ENCODE assay signal across 8 cellular contexts in the genomic region with DNA sequence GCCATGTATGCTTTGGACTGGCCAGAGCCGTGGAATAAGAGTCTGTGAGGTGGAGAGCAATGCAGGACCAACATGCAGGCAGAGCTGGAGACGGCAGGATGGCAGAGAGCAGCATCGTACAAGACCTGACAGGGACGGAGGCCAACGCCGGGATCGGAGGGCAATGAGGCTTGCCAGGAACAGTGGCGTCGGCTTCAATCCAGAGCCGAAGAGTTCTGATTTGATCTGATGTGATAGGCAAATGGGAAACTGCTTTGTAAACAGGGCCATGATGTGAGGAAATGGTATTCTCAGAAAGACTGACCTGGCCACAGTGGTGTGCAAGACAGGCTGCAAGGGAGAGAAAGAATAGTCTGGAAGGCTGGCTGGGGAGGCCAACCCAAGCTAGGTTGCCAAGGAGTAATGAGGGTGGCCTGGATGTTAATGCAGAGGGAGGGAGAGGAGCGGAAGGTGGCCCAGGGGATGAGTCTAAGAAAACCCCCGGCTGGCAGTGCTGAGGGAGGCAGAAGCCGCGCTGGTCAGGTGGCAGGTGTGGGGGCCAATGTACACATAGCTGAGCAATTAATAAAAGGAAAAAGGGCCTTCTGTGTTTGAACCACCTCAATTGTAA. TPM values are rescaled to one million over a fixed set of nuclear protein-coding genes. Genes with fewer than 3 reads are reported as not detected.
A peak's percentile ranks its signal among the peaks of the same experiment; 100 is the strongest.
DNase-seq lines count a peak whose midpoint lies in the region; TF ChIP-seq lines count a peak whose summit lies in the region.

No MANE protein-coding gene starts in this region.

- no peaks in the 10 kb centered on the region for H3K9me3 Mint-ChIP-seq in MCF 10A (ENCODE audit: unreplicated experiment)

- 68% methylated on average over 14 of the region's 14 CpGs for WGBS in esophagus muscularis mucosa
- 48% methylated on average over 14 of the region's 14 CpGs for WGBS in suprapubic skin

- TF ChIP-seq CTCF in breast epithelium (IDR thresholded peaks at IDR 0.05) (no peak), MCF 10A (IDR thresholded peaks at IDR 0.05; ENCODE audit: unreplicated experiment) (no peak), esophagus muscularis mucosa (IDR thresholded peaks at IDR 0.05) (no peak), suprapubic skin (IDR thresholded peaks at IDR 0.05) (no peak)

- DNase-seq in breast epithelium (ENCODE audit: low spot score in 2 of 2) (no peak), MCF 10A (ENCODE audit: unreplicated experiment) (no peak), esophagus muscularis mucosa (ENCODE audit: extremely low spot score) (no peak), suprapubic skin (ENCODE audit: low spot score in 2 of 2) (no peak), Ammon's horn (ENCODE audit: low spot score) (no peak), NCI-H345 treated with DMSO at 0.1 percent for 48 hours (lab: John Stamatoyannopoulos, UW; ENCODE audit: unreplicated experiment) (no peak)
- no peak for DNase-seq in Jurkat, Clone E6-1 (ENCODE audit: low read depth, low spot score)
- DNase-seq in activated CD4-positive, alpha-beta T cell treated with anti-CD3 and anti-CD28 coated beads, Interleukin-2, amount 50 U/mL, for 1 hour: no peak

- H3K4me1 Mint-ChIP-seq in MCF 10A (ENCODE audit: insufficient read depth, unreplicated experiment): peaks cover 5% of the 10 kb centered on the region

- no peak for TF ChIP-seq EP300 in esophagus muscularis mucosa (IDR thresholded peaks at IDR 0.05)
- TF ChIP-seq EP300 in suprapubic skin (IDR thresholded peaks at IDR 0.05): no peak

- no TSS peak for BruUV-seq in MCF 10A (replicated peaks; lab: Mats Ljungman, UMichigan)

- no peaks in the 10 kb centered on the region for H3K27me3 Mint-ChIP-seq in MCF 10A (ENCODE audit: insufficient read depth, unreplicated experiment)

- H3K4me3 Mint-ChIP-seq in MCF 10A (ENCODE audit: unreplicated experiment): no peak overlapping the region

- peaks cover 6% of the 10 kb centered on the region for H3K36me3 Mint-ChIP-seq in MCF 10A (ENCODE audit: insufficient read depth, unreplicated experiment)

- no peaks in the 10 kb centered on the region for H3K9me3 ChIP-seq in breast epithelium
- H3K9me3 ChIP-seq in esophagus muscularis mucosa: no peaks in the 10 kb centered on the region
- no peaks in the 10 kb centered on the region for H3K9me3 ChIP-seq in suprapubic skin

- no peaks in the 10 kb centered on the region for H3K36me3 ChIP-seq in breast epithelium
- peaks cover 0 to 33% (median 4%) of the 10 kb centered on the region in 4 donors for H3K36me3 ChIP-seq in esophagus muscularis mucosa
- H3K36me3 ChIP-seq in suprapubic skin: no peaks in the 10 kb centered on the region

- POLR2A ChIA-PET in MCF 10A (lab: Yijun Ruan, JAX): no interaction called here

- TF ChIP-seq POLR2A in breast epithelium (IDR thresholded peaks at IDR 0.05): no peak
- no peak for TF ChIP-seq POLR2A in esophagus muscularis mucosa (IDR thresholded peaks at IDR 0.05; ENCODE audit: low read depth)
- TF ChIP-seq POLR2A in suprapubic skin (IDR thresholded peaks at IDR 0.05): no peak

- intact Hi-C loops in breast epithelium (cut with DNase I; ENCODE audit: low total_unique reads): no loop called here
- intact Hi-C loops in MCF 10A (cut with micrococcal nuclease): no loop called here
- intact Hi-C loops in esophagus muscularis mucosa (cut with DNase I): no loop called here

- H3K4me1 ChIP-seq in breast epithelium (peaks cover 0 to 9% of the 10 kb centered on the region in 2 donors), esophagus muscularis mucosa (peaks cover 0 to 24% (median 12%) of the 10 kb centered on the region in 4 donors), suprapubic skin (peaks cover 37% of the 10 kb centered on the region)

- H3K27ac ChIP-seq in breast epithelium (peak overlapping the region; percentile 85 to 92), esophagus muscularis mucosa (replicated peaks in 1 of 4) (peak overlapping the region; percentile 62 to 69 (median 66)), suprapubic skin (peak overlapping the region; percentile 69)

- no peaks in the 10 kb centered on the region for H3K27me3 ChIP-seq in breast epithelium
- no peaks in the 10 kb centered on the region for H3K27me3 ChIP-seq in esophagus muscularis mucosa
- H3K27me3 ChIP-seq in suprapubic skin: no peaks in the 10 kb centered on the region

- CTCF ChIA-PET in MCF 10A (lab: Yijun Ruan, JAX): interaction anchor here (0.9 to 1.2 kb wide), 2 partner anchors 11 to 75 kb away, joined by 3 read pairs; no protein-coding TSS in a partner anchor

- no peak overlapping the region for H3K27ac Mint-ChIP-seq in MCF 10A (ENCODE audit: low read depth, unreplicated experiment)

- peak overlapping the region in 2 of 3 donors; percentile 3 to 37 for H3K4me3 ChIP-seq in breast epithelium
- H3K4me3 ChIP-seq in Jurkat, Clone E6-1 (ENCODE audit: low read length): peak overlapping the region; percentile 31
- H3K4me3 ChIP-seq in esophagus muscularis mucosa: no peak overlapping the region
- no peak overlapping the region for H3K4me3 ChIP-seq in suprapubic skin

RNA-seq across cellular contexts. Expression of a gene that starts 26.7 kb away (rescaled TPM):
- 10 to 100 TPM; 10.8 to 16.1 (median 14.9) TPM for total RNA-seq in breast epithelium
- 2.4 TPM in 2 replicates for total RNA-seq in MCF 10A (2022)
- polyA plus RNA-seq in Jurkat, Clone E6-1 (2012; ENCODE audit: insufficient read depth, insufficient read length): 170 TPM
- 10 to 100 TPM; 10.1 to 14.5 (median 11.0) TPM for total RNA-seq in esophagus muscularis mucosa
- total RNA-seq in suprapubic skin: 1 to 10 TPM; 2.9 to 5.8 (median 4.4) TPM

Comparison
In these comparisons a context has a peak if more than half of its experiments do, and no peak if none do; other contexts are left out.
1. H3K4me3 ChIP-seq: peak in breast epithelium (2 of 3) and Jurkat, Clone E6-1 (single experiment); none in esophagus muscularis mucosa (0 of 4) and suprapubic skin (single experiment).
2. Peak in every context shown above with its lines, with median percentiles within 50 percentile points of each other: H3K27ac ChIP-seq.